ENCODE assay signal across 12 cellular contexts in genomic region chr3:13283877-13284264, GRCh38.
A peak's percentile ranks its signal among the peaks of the same experiment; 100 is the strongest.
DNase-seq lines count a peak whose midpoint lies in the region; ATAC-seq and TF ChIP-seq lines count a peak whose summit lies in the region.
"Had no signal": no experiment of that assay in that cellular context is flagged by ENCODE, and none has a peak within 500 bp of the region (broad histone marks: within the 10 kb centered on the region; RNA-seq: fewer than 3 reads in every experiment).

No MANE protein-coding gene starts in this region.

- H2AFZ ChIP-seq in H9 (ENCODE audit: low read length), result no peak overlapping the region

- no peak overlapping the region for H4K91ac ChIP-seq in H9 (ENCODE audit: insufficient read length, low read depth, low read length)

- no peak overlapping the region for H2BK15ac ChIP-seq in H9 (ENCODE audit: low read depth, low read length)

- H3K23ac ChIP-seq in H9 (ENCODE audit: insufficient read length, low read depth, low read length), result no peak overlapping the region

- H3K23me2 ChIP-seq in H9 (ENCODE audit: insufficient read length, low read depth, low read length, poor library complexity, severe bottlenecking), result peaks cover 6% of the 10 kb centered on the region

- H3K4me3 ChIP-seq in CD4-positive, CD25-positive, alpha-beta regulatory T cell (ENCODE audit: low read depth, low read length), result no peak overlapping the region
- H3K4me3 ChIP-seq: SK-N-MC had no signal

- H3K9ac ChIP-seq in H9 (ENCODE audit: extremely low read depth, insufficient read length, low read length), result no peak overlapping the region

- no peak for DNase-seq in CD4-positive, CD25-positive, alpha-beta regulatory T cell
- DNase-seq in H9, result no peak
- DNase-seq in activated T-helper 2 cell treated with anti-CD3 and anti-CD28 coated beads, Interferon-gamma antibody, Interleukin-2, Interleukin-4, amounts not matched to agents 10 μg/mL and 5 μg/mL and 100 μg/mL, durations not matched to agents 14 hours and 24 hours and 36 hours (ENCODE audit: low spot score), result no peak
- DNase-seq in naive thymus-derived CD8-positive, alpha-beta T cell, result no peak
- no peak for DNase-seq in left colon
- DNase-seq in NCI-H2107 (lab: John Stamatoyannopoulos, UW), result no peak
- no peak for DNase-seq in iPS-NIHi7 (ENCODE audit: extremely low spot score)
- DNase-seq: NCI-H226, retina had no signal

- no peak overlapping the region for H3K14ac ChIP-seq in H9 (ENCODE audit: insufficient read depth, low read length)

- H3K4me1 ChIP-seq in CD4-positive, CD25-positive, alpha-beta regulatory T cell (ENCODE audit: control insufficient read depth, insufficient read depth, low read length, poor library complexity, severe bottlenecking), result peaks cover 6% of the 10 kb centered on the region
- no peaks in the 10 kb centered on the region for H3K4me1 ChIP-seq in H9 (ENCODE audit: insufficient read depth, low read length)

- H3K27me3 Mint-ChIP-seq in CD4-positive, CD25-positive, alpha-beta regulatory T cell, result peaks cover 63% of the 10 kb centered on the region
- H3K27me3 Mint-ChIP-seq in H9 (ENCODE audit: low read depth), result peaks cover 50% of the 10 kb centered on the region
- H3K27me3 Mint-ChIP-seq in activated T-helper 2 cell treated with anti-CD3 and anti-CD28 coated beads, Interferon-gamma antibody, Interleukin-2, Interleukin-4, amounts not matched to agents 10 μg/mL and 5 μg/mL and 100 μg/mL, durations not matched to agents 14 hours and 24 hours and 36 hours (ENCODE audit: low read depth), result peaks cover 60% of the 10 kb centered on the region
- H3K27me3 Mint-ChIP-seq in naive thymus-derived CD8-positive, alpha-beta T cell, result peaks cover 26 to 77% (median 44%) of the 10 kb centered on the region in 5 donors

- no peak overlapping the region for H2BK12ac ChIP-seq in H9 (ENCODE audit: insufficient read length, low read depth, low read length)

- H2BK5ac ChIP-seq in H9 (ENCODE audit: insufficient read length, low read length), result no peak overlapping the region

- peaks cover 23 to 25% of the 10 kb centered on the region in 2 experiments for H3K9me3 ChIP-seq in CD4-positive, CD25-positive, alpha-beta regulatory T cell (ENCODE audit: control insufficient read depth in 2 of 2, low read length in 2 of 2)
- H3K9me3 ChIP-seq in H9 (ENCODE audit: control insufficient read depth, low read depth, low read length), result no peaks in the 10 kb centered on the region

- no peaks in the 10 kb centered on the region for H3K36me3 ChIP-seq in CD4-positive, CD25-positive, alpha-beta regulatory T cell (ENCODE audit: control insufficient read depth, insufficient read depth, low read length)

- H3K4me2 ChIP-seq in H9 (ENCODE audit: insufficient read depth, insufficient read length, low read length), result no peak overlapping the region

- no peaks in the 10 kb centered on the region for H3K36me3 Mint-ChIP-seq in CD4-positive, CD25-positive, alpha-beta regulatory T cell
- peaks cover 2 to 13% (median 7%) of the 10 kb centered on the region in 3 experiments for H3K36me3 Mint-ChIP-seq in H9 (ENCODE audit: insufficient read depth in 1 of 3, low read depth in 3 of 3)
- H3K36me3 Mint-ChIP-seq in activated T-helper 2 cell treated with anti-CD3 and anti-CD28 coated beads, Interferon-gamma antibody, Interleukin-2, Interleukin-4, amounts not matched to agents 10 μg/mL and 5 μg/mL and 100 μg/mL, durations not matched to agents 14 hours and 24 hours and 36 hours (ENCODE audit: low read depth), result peaks cover 16% of the 10 kb centered on the region
- H3K36me3 Mint-ChIP-seq in naive thymus-derived CD8-positive, alpha-beta T cell, result peaks cover 4 to 28% (median 18%) of the 10 kb centered on the region in 3 donors

- no CpG with 5 or more reads among the region's 1 CpG for WGBS in H9 (ENCODE audit: extremely low coverage, insufficient read length, low lambda C conversion rate)

- peaks cover 20% of the 10 kb centered on the region for H3K27me3 ChIP-seq in CD4-positive, CD25-positive, alpha-beta regulatory T cell (ENCODE audit: control insufficient read depth, insufficient read depth, low read length)
- H3K27me3 ChIP-seq in H9 (ENCODE audit: insufficient read depth, low read length), result peaks cover 5% of the 10 kb centered on the region; the same call in 1 of the 2 replicates

- intact Hi-C loops in activated T-helper 2 cell treated with anti-CD3 and anti-CD28 coated beads, Interferon-gamma antibody, Interleukin-2, Interleukin-4, amounts not matched to agents 10 μg/mL and 5 μg/mL and 100 μg/mL, durations not matched to agents 14 hours and 24 hours and 36 hours (cut with micrococcal nuclease), result no loop called here
- intact Hi-C loops in left colon (cut with DNase I, micrococcal nuclease), result no loop called here

- no peaks in the 10 kb centered on the region for H3K79me1 ChIP-seq in H9 (ENCODE audit: insufficient read depth, low read depth, low read length, poor library complexity, severe bottlenecking)

- H2BK120ac ChIP-seq in H9 (ENCODE audit: low read depth, low read length, poor library complexity, severe bottlenecking), result no peak overlapping the region

- H4K20me1 ChIP-seq in H9 (ENCODE audit: control insufficient read depth, insufficient read depth, insufficient read length), result no peaks in the 10 kb centered on the region

- H3K4me1 Mint-ChIP-seq in CD4-positive, CD25-positive, alpha-beta regulatory T cell, result peaks cover 0 to 12% (median 5%) of the 10 kb centered on the region in 4 donors
- peaks cover 5 to 6% of the 10 kb centered on the region in 2 experiments for H3K4me1 Mint-ChIP-seq in H9
- no peaks in the 10 kb centered on the region for H3K4me1 Mint-ChIP-seq in activated T-helper 2 cell treated with anti-CD3 and anti-CD28 coated beads, Interferon-gamma antibody, Interleukin-2, Interleukin-4, amounts not matched to agents 10 μg/mL and 5 μg/mL and 100 μg/mL, durations not matched to agents 14 hours and 24 hours and 36 hours (ENCODE audit: low read depth)
- peaks cover 5 to 14% (median 11%) of the 10 kb centered on the region in 4 donors for H3K4me1 Mint-ChIP-seq in naive thymus-derived CD8-positive, alpha-beta T cell

- H2BK20ac ChIP-seq in H9 (ENCODE audit: low read depth, low read length, poor library complexity, severe bottlenecking), result no peak overlapping the region

- H3K56ac ChIP-seq in H9 (ENCODE audit: insufficient read length, low read depth, low read length), result no peak overlapping the region

- peaks cover 3 to 29% (median 15%) of the 10 kb centered on the region in 7 donors for H3K9me3 Mint-ChIP-seq in CD4-positive, CD25-positive, alpha-beta regulatory T cell
- peaks cover 19% of the 10 kb centered on the region in 2 experiments for H3K9me3 Mint-ChIP-seq in H9
- H3K9me3 Mint-ChIP-seq in activated T-helper 2 cell treated with anti-CD3 and anti-CD28 coated beads, Interferon-gamma antibody, Interleukin-2, Interleukin-4, amounts not matched to agents 10 μg/mL and 5 μg/mL and 100 μg/mL, durations not matched to agents 14 hours and 24 hours and 36 hours, result peaks cover 33% of the 10 kb centered on the region
- peaks cover 0 to 38% (median 23%) of the 10 kb centered on the region in 9 donors for H3K9me3 Mint-ChIP-seq in naive thymus-derived CD8-positive, alpha-beta T cell

- no peak overlapping the region for H2AK5ac ChIP-seq in H9 (ENCODE audit: insufficient read length, low read length)

- H3K18ac ChIP-seq in H9 (ENCODE audit: insufficient read length, low read depth, low read length), result no peak overlapping the region

- no peaks in the 10 kb centered on the region for H3K79me2 ChIP-seq in H9 (ENCODE audit: insufficient read depth, low read length)

- H3K4ac ChIP-seq in H9 (ENCODE audit: low read depth, low read length), result no peak overlapping the region

- POLR2A ChIA-PET in naive thymus-derived CD8-positive, alpha-beta T cell (lab: Charles Lee), result no interaction called here

- peak overlapping the region; percentile 23 to 76 (median 50) for H3K4me3 Mint-ChIP-seq in CD4-positive, CD25-positive, alpha-beta regulatory T cell
- peak overlapping the region; percentile 66 to 87 for H3K4me3 Mint-ChIP-seq in H9
- H3K4me3 Mint-ChIP-seq in activated T-helper 2 cell treated with anti-CD3 and anti-CD28 coated beads, Interferon-gamma antibody, Interleukin-2, Interleukin-4, amounts not matched to agents 10 μg/mL and 5 μg/mL and 100 μg/mL, durations not matched to agents 14 hours and 24 hours and 36 hours (ENCODE audit: low read depth), result peak overlapping the region; percentile 45
- H3K4me3 Mint-ChIP-seq in naive thymus-derived CD8-positive, alpha-beta T cell, result peak overlapping the region; percentile 16 to 82 (median 71)

- H3K27ac Mint-ChIP-seq in CD4-positive, CD25-positive, alpha-beta regulatory T cell, result no peak overlapping the region
- peak overlapping the region in 1 of 3 experiments; percentile 80; a peak in 1 of 7 replicates for H3K27ac Mint-ChIP-seq in H9
- H3K27ac Mint-ChIP-seq in activated T-helper 2 cell treated with anti-CD3 and anti-CD28 coated beads, Interferon-gamma antibody, Interleukin-2, Interleukin-4, amounts not matched to agents 10 μg/mL and 5 μg/mL and 100 μg/mL, durations not matched to agents 14 hours and 24 hours and 36 hours, result no peak overlapping the region
- H3K27ac Mint-ChIP-seq in naive thymus-derived CD8-positive, alpha-beta T cell, result no peak overlapping the region

- H3T11ph ChIP-seq in H9 (ENCODE audit: low read length), result no peak overlapping the region

- H3K27ac ChIP-seq in CD4-positive, CD25-positive, alpha-beta regulatory T cell (ENCODE audit: insufficient read depth, low read length, poor library complexity, severe bottlenecking), result no peak overlapping the region
- no peak overlapping the region for H3K27ac ChIP-seq in H9 (ENCODE audit: insufficient read length, low read depth, low read length)
- H3K27ac ChIP-seq: C4-2B, SK-N-MC had no signal

- H4K5ac ChIP-seq in H9 (ENCODE audit: insufficient read length, low read depth, low read length), result no peak overlapping the region

- TF ChIP-seq CTCF in H9 (conservative IDR thresholded peaks at IDR 0.05), result no peak; the same call in 2 of the 3 replicates

- H4K8ac ChIP-seq in H9 (replicated peaks; ENCODE audit: insufficient read length, low read depth, low read length), result no peak overlapping the region

- ATAC-seq in CD4-positive, CD25-positive, alpha-beta regulatory T cell (ENCODE audit: low read depth in 2 of 2), result no peak
- no peak for ATAC-seq in naive thymus-derived CD8-positive, alpha-beta T cell
- ATAC-seq in left colon, result no peak
- no peak for ATAC-seq in GM18502 (IDR thresholded peaks at IDR 0.05; ENCODE audit: poor library complexity, unreplicated experiment)
